8 cellular contexts compared by ENCODE assay signal in genomic region chr19:18167975-18168645, GRCh38. TPM values are rescaled to one million over a fixed set of nuclear protein-coding genes. Genes with fewer than 3 reads are reported as not detected.
A peak's percentile ranks its signal among the peaks of the same experiment; 100 is the strongest.
DNase-seq lines count a peak whose midpoint lies in the region; ATAC-seq and TF ChIP-seq lines count a peak whose summit lies in the region.

No MANE protein-coding gene starts in this region.

- peaks cover 11 to 25% of the 10 kb centered on the region in 2 experiments; a peak in 3 of 4 replicates for H3K36me3 ChIP-seq in HCT116 (ENCODE audit: control insufficient read depth in 1 of 2, insufficient read depth in 2 of 2, low read length in 2 of 2)

- RAD21 ChIA-PET in HCT116 (lab: Charles Lee; ENCODE audit: low non-redundant PET in 1 of 2, low total read pairs in 2 of 2, uncharacterized antibody in 2 of 2, unreplicated experiment in 2 of 2): interaction anchor here (0.6 to 1.3 kb wide), 3 partner anchors 13 to 55 kb away, joined by 3 to 8 read pairs (median 4); no protein-coding TSS in a partner anchor

- H2AFZ ChIP-seq in HCT116 (ENCODE audit: low read depth, low read length, poor library complexity, severe bottlenecking): no peak overlapping the region

- peaks cover 0 to 2% of the 10 kb centered on the region in 2 experiments; a peak in 2 of 4 replicates for H3K4me1 ChIP-seq in HCT116 (ENCODE audit: control insufficient read depth in 1 of 2, insufficient read depth in 2 of 2, low read length in 2 of 2)

- H3K4me3 Mint-ChIP-seq in CD4-positive, alpha-beta T cell: no peak overlapping the region

- H3K4me3 ChIP-seq in HCT116 (replicated peaks in 1 of 2; ENCODE audit: low read depth in 1 of 2, low read length in 2 of 2): no peak overlapping the region

- POLR2A ChIA-PET in CD4-positive, alpha-beta T cell (lab: Charles Lee): interaction anchor here (1.0 to 1.5 kb wide), 4 partner anchors 16 to 160 kb away, joined by 3 to 5 read pairs (median 4); partner anchors contain the start of genes ARRDC2 and MPV17L2
- POLR2A ChIA-PET in HCT116 (lab: Charles Lee): no interaction called here

- no peaks in the 10 kb centered on the region for H4K20me1 ChIP-seq in HCT116 (ENCODE audit: insufficient read depth)

- peak; percentile 97 for ATAC-seq in CD4-positive, alpha-beta T cell (ENCODE audit: poor library complexity)
- ATAC-seq in HCT116: peak; percentile 91
- ATAC-seq in HG03175 (IDR thresholded peaks at IDR 0.05; ENCODE audit: unreplicated experiment): no peak

- peak; percentile 42 to 68 (median 52) for DNase-seq in CD4-positive, alpha-beta T cell
- DNase-seq in HCT116 (ENCODE audit: low read depth, low spot score): no peak
- DNase-seq in SKM-1 treated with dmso at 0.1 percent for 144 hours (lab: John Stamatoyannopoulos, UW; ENCODE audit: unreplicated experiment): peak; percentile 43
- DNase-seq in amniotic epithelial cell (ENCODE audit: low read depth): peak; percentile 27
- DNase-seq in iPS-NIHi7 (ENCODE audit: extremely low spot score): peak; percentile 87
- peak; percentile 24 for DNase-seq in stimulated activated CD8-positive, alpha-beta memory T cell treated with anti-CD3 and anti-CD28 coated beads, Interleukin-15, amount 100 ng/mL, for 1 hour (ENCODE audit: low read depth)
- DNase-seq in DMS153 (lab: John Stamatoyannopoulos, UW): no peak

- no peak overlapping the region for H3K4me2 ChIP-seq in HCT116 (ENCODE audit: low read length)

- H3K9me2 ChIP-seq in HCT116 (ENCODE audit: insufficient read depth): no peaks in the 10 kb centered on the region

- peak; percentile 75 for TF ChIP-seq RAD21 in HCT116 (IDR thresholded peaks at IDR 0.05; ENCODE audit: low read depth)

- CTCF ChIA-PET in CD4-positive, alpha-beta T cell (lab: Charles Lee): interaction anchor here (0.6 to 1.6 kb wide), 12 partner anchors 9 to 259 kb away, joined by 3 to 7 read pairs (median 4); partner anchors contain the start of genes ARRDC2 and LSM4
- CTCF ChIA-PET in HCT116 (lab: Charles Lee): interaction anchor here (0.8 to 2.0 kb wide), 4 partner anchors 16 to 160 kb away, joined by 3 to 24 read pairs (median 5); partner anchors contain the start of genes MPV17L2 and PIK3R2

- no peak overlapping the region for H3K9ac ChIP-seq in HCT116 (ENCODE audit: low read length)

- no peaks in the 10 kb centered on the region for H3K27me3 ChIP-seq in CD4-positive, alpha-beta T cell (ENCODE audit: control insufficient read depth, insufficient read depth, low read length)
- H3K27me3 ChIP-seq in HCT116 (ENCODE audit: insufficient read depth, low read length): no peaks in the 10 kb centered on the region

- H3K27ac Mint-ChIP-seq in CD4-positive, alpha-beta T cell: no peak overlapping the region

- TF ChIP-seq POLR2A in HCT116 (IDR thresholded peaks at IDR 0.05; ENCODE audit: borderline replicate concordance, extremely low read depth, insufficient read depth, insufficient read length): no peak

- H3K4me1 Mint-ChIP-seq in CD4-positive, alpha-beta T cell (ENCODE audit: low read depth): peaks cover 4% of the 10 kb centered on the region

- H3K36me3 Mint-ChIP-seq in CD4-positive, alpha-beta T cell (ENCODE audit: low read depth): peaks cover 39% of the 10 kb centered on the region

- H3K27me3 Mint-ChIP-seq in CD4-positive, alpha-beta T cell: no peaks in the 10 kb centered on the region

- no peaks in the 10 kb centered on the region for H3K79me2 ChIP-seq in HCT116 (ENCODE audit: insufficient read depth, low read length)

- intact Hi-C loops in CD4-positive, alpha-beta T cell (cut with DNase I, micrococcal nuclease): loop anchor here (1.0 to 5.0 kb wide), 4 partner anchors 55 to 231 kb away; no protein-coding TSS in a partner anchor
- intact Hi-C loops in HCT116 (cut with micrococcal nuclease): loop anchor here (1.0 kb wide), 1 partner anchor 55 kb away; no protein-coding TSS in a partner anchor

- BruUV-seq in HCT116 (replicated peaks; lab: Mats Ljungman, UMichigan): no TSS peak

- H3K9me3 Mint-ChIP-seq in CD4-positive, alpha-beta T cell: no peaks in the 10 kb centered on the region

- H3K9me3 ChIP-seq in CD4-positive, alpha-beta T cell (ENCODE audit: control insufficient read depth, low read length): no peaks in the 10 kb centered on the region
- no peaks in the 10 kb centered on the region for H3K9me3 ChIP-seq in HCT116 (ENCODE audit: control insufficient read depth in 1 of 2, insufficient read depth in 1 of 2, low read depth in 1 of 2, low read length in 2 of 2)

- H3K27ac ChIP-seq in CD4-positive, alpha-beta T cell (ENCODE audit: low read depth, low read length): no peak overlapping the region
- H3K27ac ChIP-seq in HCT116 (ENCODE audit: low read depth, low read length): no peak overlapping the region

- TF ChIP-seq CTCF in CD4-positive, alpha-beta T cell (IDR thresholded peaks at IDR 0.05): peak; percentile 72
- peak; percentile 58 to 82 (median 75) for TF ChIP-seq CTCF in HCT116 (IDR thresholded peaks at IDR 0.05 in 2 of 3, conservative IDR thresholded peaks at IDR 0.05 in 1 of 3; ENCODE audit: borderline replicate concordance in 1 of 3, insufficient read depth in 1 of 3, low read depth in 2 of 3, low read length in 2 of 3)

TF ChIP-seq in HCT116, 20 proteins besides CTCF, POLR2A, EP300 and RAD21 (continues in another document):
- TF ChIP-seq ZNF274 (IDR thresholded peaks at IDR 0.05; ENCODE audit: low read depth, low read length) (no peak), REST (IDR thresholded peaks at IDR 0.05; ENCODE audit: low read depth) (no peak), POLR2AphosphoS5 (IDR thresholded peaks at IDR 0.05; ENCODE audit: low read depth, low read length) (no peak), EZH2phosphoT487 (IDR thresholded peaks at IDR 0.05; ENCODE audit: borderline replicate concordance) (no peak), EGR1 (IDR thresholded peaks at IDR 0.05; ENCODE audit: low read depth) (no peak), SRF (IDR thresholded peaks at IDR 0.05; ENCODE audit: low read depth) (no peak), SIN3A (IDR thresholded peaks at IDR 0.05; ENCODE audit: low read depth) (no peak), ZBTB33 (IDR thresholded peaks at IDR 0.05; ENCODE audit: extremely low read depth, insufficient replicate concordance, low read length) (no peak), YY1 (IDR thresholded peaks at IDR 0.05; ENCODE audit: extremely low read depth, insufficient replicate concordance, low read depth, low read length) (no peak), CEBPB (IDR thresholded peaks at IDR 0.05; ENCODE audit: low read depth) (no peak), ZFX (IDR thresholded peaks at IDR 0.05) (no peak), SP1 (IDR thresholded peaks at IDR 0.05; ENCODE audit: low read depth) (no peak)
- TF ChIP-seq, protein P1, sequence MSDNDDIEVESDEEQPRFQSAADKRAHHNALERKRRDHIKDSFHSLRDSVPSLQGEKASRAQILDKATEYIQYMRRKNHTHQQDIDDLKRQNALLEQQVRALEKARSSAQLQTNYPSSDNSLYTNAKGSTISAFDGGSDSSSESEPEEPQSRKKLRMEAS (IDR thresholded peaks at IDR 0.05): no peak

RNA-seq across cellular contexts. Expression of gene IFI30, which starts 5.5 kb away (rescaled TPM):
- total RNA-seq in CD4-positive, alpha-beta T cell: 10 to 100 TPM; 10.6 to 10.7 TPM
- total RNA-seq in HCT116 (2021; ENCODE audit: unreplicated experiment): 64.6 TPM
- polyA plus RNA-seq in HCT116 (2012): 62.9 and 82.1 TPM in 2 replicates

RNA-seq across cellular contexts. Expression of gene PIK3R2, which starts 15.1 kb away (rescaled TPM):
- total RNA-seq in CD4-positive, alpha-beta T cell: 1 to 10 TPM; 4.6 to 5.6 TPM
- 53.4 TPM for total RNA-seq in HCT116 (2021; ENCODE audit: unreplicated experiment)
- 21.2 and 32.2 TPM in 2 replicates for polyA plus RNA-seq in HCT116 (2012)

RNA-seq across cellular contexts. Expression of gene MPV17L2, which starts 24.9 kb away (rescaled TPM):
- 1 to 10 TPM; 2.8 to 3.9 TPM for total RNA-seq in CD4-positive, alpha-beta T cell
- 18.7 TPM for total RNA-seq in HCT116 (2021; ENCODE audit: unreplicated experiment)
- polyA plus RNA-seq in HCT116 (2012): 19.2 and 19.3 TPM in 2 replicates

RNA-seq across cellular contexts. Expression of gene RAB3A, which starts 35.7 kb away (rescaled TPM):
- total RNA-seq in CD4-positive, alpha-beta T cell: 10 to 100 TPM; 28.9 to 31.2 TPM
- 10.6 TPM for total RNA-seq in HCT116 (2021; ENCODE audit: unreplicated experiment)
- polyA plus RNA-seq in HCT116 (2012): 18.2 and 22.6 TPM in 2 replicates

RNA-seq across cellular contexts. Expression of gene PDE4C, which starts 58.1 kb away (rescaled TPM):
- total RNA-seq in CD4-positive, alpha-beta T cell: not detected
- total RNA-seq in HCT116 (2021; ENCODE audit: unreplicated experiment): 1.5 TPM
- 0.46 and 0.52 TPM in 2 replicates for polyA plus RNA-seq in HCT116 (2012)

Comparison
In these comparisons a context has a peak if more than half of its experiments do, and no peak if none do; other contexts are left out.
1. DNase-seq: peak in CD4-positive, alpha-beta T cell (10 of 10), SKM-1 treated with dmso at 0.1 percent for 144 hours (single experiment), amniotic epithelial cell (single experiment), iPS-NIHi7 (single experiment) and stimulated activated CD8-positive, alpha-beta memory T cell treated with anti-CD3 and anti-CD28 coated beads, Interleukin-15, amount 100 ng/mL, for 1 hour (single experiment); none in HCT116 (single experiment) and DMS153 (single experiment).